ENCODE assay signal across 2 cellular contexts in the genomic region with DNA sequence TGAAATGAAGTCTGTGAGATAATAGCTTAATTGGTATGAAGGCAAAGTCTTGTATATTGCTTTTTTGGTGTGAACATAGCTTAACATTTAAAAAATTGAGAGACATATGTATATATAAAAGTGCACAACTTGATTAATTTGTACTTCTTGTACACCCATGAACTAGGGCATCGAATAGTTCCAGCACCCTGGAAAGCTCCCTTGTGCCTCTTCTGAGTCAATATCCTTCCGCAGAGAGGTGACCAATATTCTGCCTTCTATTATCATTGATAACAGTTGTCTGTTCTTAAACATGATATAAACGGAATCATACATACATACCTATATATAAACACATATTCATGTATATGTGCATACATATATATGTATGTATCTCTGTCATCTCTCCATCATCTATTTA.
A peak's percentile ranks its signal among the peaks of the same experiment; 100 is the strongest.
TF ChIP-seq lines count a peak whose summit lies in the region.

No MANE protein-coding gene starts in this region.

TF ChIP-seq in HCT116, 20 proteins besides CTCF, POLR2A, EP300 and RAD21:
- TF ChIP-seq, protein P1, sequence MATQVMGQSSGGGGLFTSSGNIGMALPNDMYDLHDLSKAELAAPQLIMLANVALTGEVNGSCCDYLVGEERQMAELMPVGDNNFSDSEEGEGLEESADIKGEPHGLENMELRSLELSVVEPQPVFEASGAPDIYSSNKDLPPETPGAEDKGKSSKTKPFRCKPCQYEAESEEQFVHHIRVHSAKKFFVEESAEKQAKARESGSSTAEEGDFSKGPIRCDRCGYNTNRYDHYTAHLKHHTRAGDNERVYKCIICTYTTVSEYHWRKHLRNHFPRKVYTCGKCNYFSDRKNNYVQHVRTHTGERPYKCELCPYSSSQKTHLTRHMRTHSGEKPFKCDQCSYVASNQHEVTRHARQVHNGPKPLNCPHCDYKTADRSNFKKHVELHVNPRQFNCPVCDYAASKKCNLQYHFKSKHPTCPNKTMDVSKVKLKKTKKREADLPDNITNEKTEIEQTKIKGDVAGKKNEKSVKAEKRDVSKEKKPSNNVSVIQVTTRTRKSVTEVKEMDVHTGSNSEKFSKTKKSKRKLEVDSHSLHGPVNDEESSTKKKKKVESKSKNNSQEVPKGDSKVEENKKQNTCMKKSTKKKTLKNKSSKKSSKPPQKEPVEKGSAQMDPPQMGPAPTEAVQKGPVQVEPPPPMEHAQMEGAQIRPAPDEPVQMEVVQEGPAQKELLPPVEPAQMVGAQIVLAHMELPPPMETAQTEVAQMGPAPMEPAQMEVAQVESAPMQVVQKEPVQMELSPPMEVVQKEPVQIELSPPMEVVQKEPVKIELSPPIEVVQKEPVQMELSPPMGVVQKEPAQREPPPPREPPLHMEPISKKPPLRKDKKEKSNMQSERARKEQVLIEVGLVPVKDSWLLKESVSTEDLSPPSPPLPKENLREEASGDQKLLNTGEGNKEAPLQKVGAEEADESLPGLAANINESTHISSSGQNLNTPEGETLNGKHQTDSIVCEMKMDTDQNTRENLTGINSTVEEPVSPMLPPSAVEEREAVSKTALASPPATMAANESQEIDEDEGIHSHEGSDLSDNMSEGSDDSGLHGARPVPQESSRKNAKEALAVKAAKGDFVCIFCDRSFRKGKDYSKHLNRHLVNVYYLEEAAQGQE (IDR thresholded peaks at IDR 0.05; ENCODE audit: low read depth): peak; percentile 40
- TF ChIP-seq CBX3 (IDR thresholded peaks at IDR 0.05; ENCODE audit: low read depth) (no peak), ELF1 (IDR thresholded peaks at IDR 0.05; ENCODE audit: borderline replicate concordance, low read depth) (no peak), EZH2 (IDR thresholded peaks at IDR 0.05) (no peak), SRF (IDR thresholded peaks at IDR 0.05; ENCODE audit: low read depth) (no peak)

TF ChIP-seq in liver, 16 proteins besides CTCF, POLR2A, EP300 and RAD21 (continued from another document):
- TF ChIP-seq, protein P1 (IDR thresholded peaks at IDR 0.05): peak; percentile 56
- TF ChIP-seq SP1 (IDR thresholded peaks at IDR 0.05): no peak
